26 cellular contexts compared by ENCODE assay signal in genomic region chr6:89782222-89782621, GRCh38.
"Had no signal": no experiment of that assay in that cellular context is flagged by ENCODE, and none has a peak within 500 bp of the region (broad histone marks: within the 10 kb centered on the region; RNA-seq: fewer than 3 reads in every experiment).

No MANE protein-coding gene starts in this region.

- H3K27me3 Mint-ChIP-seq: central memory CD8-positive, alpha-beta T cell; dendritic cell treated with granulocyte-macrophage colony-stimulating factor and Interleukin-4, amounts not matched to agents 40 ng/mL and 50 ng/mL, for 4 days; memory B cell; naive B cell; natural killer cell treated with Interleukin-12 subunit alpha and Interleukin-12 subunit beta and Interleukin-15 and Interleukin-18, amount 100 ng/mL, for 72 hours; stimulated activated memory B cell treated with anti-CD40 and anti-IgM and Interleukin-4, amounts not matched to agents 10 μg/mL and 1 μg/mL and 100 μg/mL, for 72 hours; stimulated activated naive CD8-positive, alpha-beta T cell treated with anti-CD3 and anti-CD28 coated beads, Interleukin-15, Interleukin-2, amounts not matched to agents 100 ng/mL and 50 ng/mL, for 24 hours had no signal

- H3K27me3 ChIP-seq: colonic mucosa, gastrocnemius medialis, neural progenitor cell, right atrium auricular region, sigmoid colon, tibial nerve, upper lobe of left lung had no signal

- H3K9ac ChIP-seq: neural progenitor cell had no signal

- H3K4me1 ChIP-seq: colonic mucosa, gastrocnemius medialis, left ventricle myocardium inferior, lower lobe of right lung, neural progenitor cell, prostate gland, right atrium auricular region, sigmoid colon, tibial nerve had no signal

- H3K4me1 Mint-ChIP-seq: central memory CD8-positive, alpha-beta T cell; memory B cell; mesothelial cell of epicardium; naive B cell; neural progenitor cell; stimulated activated memory B cell treated with anti-CD40 and anti-IgM and Interleukin-4, amounts not matched to agents 10 μg/mL and 1 μg/mL and 100 μg/mL, for 72 hours had no signal

- DNase-seq: colonic mucosa; effector CD8-positive, alpha-beta T cell; erythroblast; gastrocnemius medialis; head of caudate nucleus; left cardiac atrium; left ventricle myocardium inferior; lower lobe of right lung; mucosa of descending colon; naive B cell; sigmoid colon; stimulated activated CD4-positive, alpha-beta T cell treated with anti-CD3 and anti-CD28 coated beads, Interleukin-4, amount 100 ng/mL, for 4 hours; upper lobe of left lung had no signal

- H3K9me3 Mint-ChIP-seq: central memory CD8-positive, alpha-beta T cell; memory B cell; natural killer cell treated with Interleukin-12 subunit alpha and Interleukin-12 subunit beta and Interleukin-15 and Interleukin-18, amount 100 ng/mL, for 72 hours; stimulated activated memory B cell treated with anti-CD40 and anti-IgM and Interleukin-4, amounts not matched to agents 10 μg/mL and 1 μg/mL and 100 μg/mL, for 72 hours; stimulated activated naive CD8-positive, alpha-beta T cell treated with anti-CD3 and anti-CD28 coated beads, Interleukin-15, Interleukin-2, amounts not matched to agents 100 ng/mL and 50 ng/mL, for 24 hours had no signal

- H3K27ac ChIP-seq: colonic mucosa, gastrocnemius medialis, left ventricle myocardium inferior, lower lobe of right lung, neural progenitor cell, prostate gland, right atrium auricular region, sigmoid colon, thoracic aorta, tibial nerve, upper lobe of left lung had no signal

- H3K4me2 ChIP-seq: neural progenitor cell had no signal

- H3K9me3 ChIP-seq: colonic mucosa, gastrocnemius medialis, lower lobe of right lung, prostate gland, sigmoid colon, thoracic aorta, upper lobe of left lung had no signal

- H2AFZ ChIP-seq: neural progenitor cell had no signal

- FAIRE-seq: urothelium cell line had no signal

- H3K4me3 Mint-ChIP-seq: central memory CD8-positive, alpha-beta T cell; dendritic cell treated with granulocyte-macrophage colony-stimulating factor and Interleukin-4, amounts not matched to agents 40 ng/mL and 50 ng/mL, for 4 days; memory B cell; mesothelial cell of epicardium; naive B cell; natural killer cell treated with Interleukin-12 subunit alpha and Interleukin-12 subunit beta and Interleukin-15 and Interleukin-18, amount 100 ng/mL, for 72 hours; neural progenitor cell; stimulated activated memory B cell treated with anti-CD40 and anti-IgM and Interleukin-4, amounts not matched to agents 10 μg/mL and 1 μg/mL and 100 μg/mL, for 72 hours; stimulated activated naive CD8-positive, alpha-beta T cell treated with anti-CD3 and anti-CD28 coated beads, Interleukin-15, Interleukin-2, amounts not matched to agents 100 ng/mL and 50 ng/mL, for 24 hours had no signal

- ATAC-seq: gastrocnemius medialis; left cardiac atrium; lower lobe of right lung; mucosa of descending colon; natural killer cell treated with Interleukin-12 subunit alpha and Interleukin-12 subunit beta and Interleukin-15 and Interleukin-18, amount 100 ng/mL, for 72 hours; stimulated activated memory B cell treated with anti-CD40 and anti-IgM and Interleukin-4, amounts not matched to agents 10 μg/mL and 1 μg/mL and 100 μg/mL, for 72 hours had no signal

- H3K36me3 ChIP-seq: colonic mucosa had no signal

- H3K27ac Mint-ChIP-seq: dendritic cell treated with granulocyte-macrophage colony-stimulating factor and Interleukin-4, amounts not matched to agents 40 ng/mL and 50 ng/mL, for 4 days; memory B cell; mesothelial cell of epicardium; natural killer cell treated with Interleukin-12 subunit alpha and Interleukin-12 subunit beta and Interleukin-15 and Interleukin-18, amount 100 ng/mL, for 72 hours; neural progenitor cell; stimulated activated memory B cell treated with anti-CD40 and anti-IgM and Interleukin-4, amounts not matched to agents 10 μg/mL and 1 μg/mL and 100 μg/mL, for 72 hours; stimulated activated naive CD8-positive, alpha-beta T cell treated with anti-CD3 and anti-CD28 coated beads, Interleukin-15, Interleukin-2, amounts not matched to agents 100 ng/mL and 50 ng/mL, for 24 hours had no signal

- H3K4me3 ChIP-seq: colonic mucosa, gastrocnemius medialis, left ventricle myocardium inferior, lower lobe of right lung, mucosa of descending colon, neural progenitor cell, prostate gland, right atrium auricular region, sigmoid colon, thoracic aorta, tibial nerve, upper lobe of left lung had no signal
